In the genomic region with DNA sequence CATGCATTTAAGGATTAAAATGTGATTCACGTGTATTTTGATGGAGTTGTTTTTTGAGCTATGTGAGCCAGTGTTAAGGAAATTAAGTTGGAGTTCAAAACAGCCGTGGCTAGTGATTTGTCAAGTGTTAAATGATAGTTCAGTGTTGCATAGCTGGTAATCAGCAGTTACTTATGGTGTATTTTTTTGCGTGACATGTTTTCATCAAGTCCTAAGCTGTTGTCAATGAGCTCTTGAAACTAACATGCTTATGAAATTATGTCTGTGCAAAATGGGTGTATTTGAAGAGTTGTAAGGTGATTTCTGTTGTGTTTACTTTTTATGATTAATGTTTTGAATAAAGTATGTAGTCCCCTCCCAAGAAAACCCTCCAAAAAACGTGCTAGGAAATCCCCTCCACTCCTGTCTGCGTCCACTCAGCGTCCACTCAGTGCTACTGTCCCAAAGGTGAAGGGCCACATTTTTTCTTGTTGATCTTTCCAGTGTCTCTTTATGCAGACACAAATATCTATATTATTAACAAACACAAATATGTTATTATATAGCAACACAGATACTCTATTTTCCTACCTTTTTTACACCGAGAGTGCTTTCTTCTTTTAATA, we compare ENCODE assay signal across 9 cellular contexts. TPM values are rescaled to one million over a fixed set of nuclear protein-coding genes. Genes with fewer than 3 reads are reported as not detected.
DNase-seq lines count a peak whose midpoint lies in the region; ATAC-seq, FAIRE-seq and TF ChIP-seq lines count a peak whose summit lies in the region.
"Had no signal": no experiment of that assay in that cellular context is flagged by ENCODE, and none has a peak within 500 bp of the region (broad histone marks: within the 10 kb centered on the region; RNA-seq: fewer than 3 reads in every experiment).

No MANE protein-coding gene starts in this region.

- H3K4me2 ChIP-seq in BLaER1, result peak overlapping the region; percentile 62

- DNase-seq in HFFc6, result no peak
- DNase-seq in bronchial epithelial cell (ENCODE audit: low read depth), result peak; percentile 34
- no peak for DNase-seq in kidney glomerular epithelial cell (lab: John Stamatoyannopoulos, UW)
- no peak for DNase-seq in NCI-H446 treated with DMSO at 0.1 percent for 48 hours (lab: John Stamatoyannopoulos, UW)
- DNase-seq in HK-2 (ENCODE audit: unreplicated experiment), result no peak
- DNase-seq: activated CD4-positive, CD25-positive, alpha-beta regulatory T cell treated with anti-CD3 and anti-CD28 coated beads, Interleukin-2, amount 50 U/mL, for 72 hours had no signal

- H3K27ac ChIP-seq in BLaER1 (peak overlapping the region; percentile 49; the same call in 1 of the 2 replicates), muscle layer of duodenum (ENCODE audit: low read length) (peak overlapping the region; percentile 62)

- no peaks in the 10 kb centered on the region for H3K27me3 Mint-ChIP-seq in HFFc6 (ENCODE audit: insufficient read depth)

- FAIRE-seq in bronchial epithelial cell (lab: Jason Lieb, UNC), result no peak

- H3K36me3 ChIP-seq in BLaER1, result peaks cover 25% of the 10 kb centered on the region
- peaks cover 1% of the 10 kb centered on the region for H3K36me3 ChIP-seq in bronchial epithelial cell (ENCODE audit: control insufficient read depth, insufficient read depth, low read length)
- H3K36me3 ChIP-seq in muscle layer of duodenum (ENCODE audit: control insufficient read depth in 1 of 2, insufficient read depth in 2 of 2, low read length in 2 of 2), result peaks cover 0 to 5% of the 10 kb centered on the region in 2 donors

- H3K9ac ChIP-seq in BLaER1, result peak overlapping the region; percentile 54

- peak overlapping the region; percentile 90 for H3K27ac Mint-ChIP-seq in HFFc6

- TF ChIP-seq CTCF in HFFc6 (IDR thresholded peaks at IDR 0.05) (no peak), bronchial epithelial cell (IDR thresholded peaks at IDR 0.05; ENCODE audit: insufficient read depth, low read length, severe bottlenecking) (no peak)

- no peak for ATAC-seq in GM18909 (IDR thresholded peaks at IDR 0.05; ENCODE audit: poor library complexity, unreplicated experiment)

- H3K4me1 Mint-ChIP-seq in HFFc6 (ENCODE audit: low read depth), result peaks cover 84% of the 10 kb centered on the region

- H3K4me1 ChIP-seq in BLaER1, result peaks cover 66% of the 10 kb centered on the region
- H3K4me1 ChIP-seq in muscle layer of duodenum (ENCODE audit: control insufficient read depth in 1 of 2, insufficient read depth in 2 of 2, low read length in 2 of 2), result peaks cover 17 to 33% of the 10 kb centered on the region in 2 donors

- no peaks in the 10 kb centered on the region for H3K27me3 ChIP-seq in BLaER1
- H3K27me3 ChIP-seq in bronchial epithelial cell (ENCODE audit: control insufficient read depth, insufficient read depth, low read length), result no peaks in the 10 kb centered on the region
- no peaks in the 10 kb centered on the region for H3K27me3 ChIP-seq in muscle layer of duodenum (ENCODE audit: low read depth, low read length)

- H3K4me3 ChIP-seq in BLaER1 (no peak overlapping the region), bronchial epithelial cell (ENCODE audit: low read depth, low read length) (no peak overlapping the region), muscle layer of duodenum (ENCODE audit: low read depth in 1 of 2, low read length in 2 of 2) (no peak overlapping the region)

- peaks cover 100% of the 10 kb centered on the region for H4K20me1 ChIP-seq in BLaER1

- peaks cover 14% of the 10 kb centered on the region for H3K36me3 Mint-ChIP-seq in HFFc6 (ENCODE audit: low read depth)

- H3K9me3 Mint-ChIP-seq in HFFc6, result no peaks in the 10 kb centered on the region

- H3K9me3 ChIP-seq in BLaER1 (no peaks in the 10 kb centered on the region), muscle layer of duodenum (ENCODE audit: control insufficient read depth in 1 of 2, low read length in 2 of 2) (no peaks in the 10 kb centered on the region)

- peak overlapping the region; percentile 86 for H3K4me3 Mint-ChIP-seq in HFFc6

RNA-seq across cellular contexts. Expression of gene USP10, which starts 30.0 kb away (rescaled TPM):
- 100 to 1,000 TPM in 2 of 6 experiments, 10 to 100 TPM in 4; 83.2 to 106 (median 92.3) TPM for total RNA-seq in HFFc6 (2021; fragmentation: NEBNext Ultra II Directional; extraction: Animal tissue kit (Norgen Biotek cat#: 25700))
- total RNA-seq in bronchial epithelial cell, result 33.7 and 47.1 TPM in 2 replicates
